8 cellular contexts compared by ENCODE assay signal in the genomic region with DNA sequence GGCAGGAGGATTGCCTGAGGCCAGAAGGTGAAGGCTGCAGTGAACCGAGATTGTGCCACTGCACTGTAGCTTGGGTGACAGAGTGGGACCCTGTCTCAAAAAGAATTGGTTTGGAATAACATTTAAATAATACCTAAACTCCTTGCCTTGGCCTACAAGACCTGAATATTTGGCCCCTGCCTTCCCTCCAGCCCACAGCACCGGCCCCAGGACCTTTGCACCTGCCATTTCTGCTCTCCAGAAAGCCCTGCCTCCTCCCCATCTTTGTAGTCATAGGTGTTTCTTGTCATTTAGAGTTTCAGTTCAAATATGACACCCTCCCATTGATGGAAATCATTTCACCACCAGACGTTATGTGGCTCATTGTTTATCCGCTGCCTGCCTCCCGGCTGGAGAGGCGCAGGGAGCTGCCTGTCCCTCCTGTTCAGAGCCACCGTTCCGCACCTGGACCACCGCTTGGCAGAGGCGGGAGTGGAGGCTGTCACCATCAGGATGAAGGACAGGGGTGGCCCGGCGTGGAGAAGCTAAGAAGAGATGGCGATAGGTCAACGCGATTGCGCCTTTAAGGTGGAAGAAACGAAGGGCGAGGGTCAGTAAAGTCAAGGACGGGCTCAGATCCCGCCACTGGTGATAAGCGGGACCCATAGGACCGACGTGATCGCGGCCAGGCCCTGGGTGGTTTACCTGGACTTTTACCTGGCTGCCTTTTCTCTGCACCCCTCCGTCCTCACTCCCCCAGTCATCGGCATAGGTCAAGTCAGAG. TPM values are rescaled to one million over a fixed set of nuclear protein-coding genes. Genes with fewer than 3 reads are reported as not detected.
DNase-seq lines count a peak whose midpoint lies in the region; ATAC-seq and TF ChIP-seq lines count a peak whose summit lies in the region.

No MANE protein-coding gene starts in this region.

- no peak for TF ChIP-seq EP300 in stomach (IDR thresholded peaks at IDR 0.05)

- H3K4me1 ChIP-seq in iPS-15b (ENCODE audit: control insufficient read depth, insufficient read depth, low read length) (peaks cover 13% of the 10 kb centered on the region), stomach (peaks cover 52 to 71% (median 61%) of the 10 kb centered on the region in 4 donors)

- H3K36me3 ChIP-seq in iPS-15b (ENCODE audit: control insufficient read depth, insufficient read depth, low read length) (no peaks in the 10 kb centered on the region), stomach (no peaks in the 10 kb centered on the region)

- H3K9me3 ChIP-seq in iPS-15b (ENCODE audit: control insufficient read depth, insufficient read depth, low read length) (no peaks in the 10 kb centered on the region), stomach (no peaks in the 10 kb centered on the region)

- DNase-seq in T-helper 1 cell (no peak), stomach (no peak), NCI-H748 (lab: John Stamatoyannopoulos, UW; ENCODE audit: unreplicated experiment) (no peak), A172 (ENCODE audit: low spot score) (no peak)
- no peak for DNase-seq in activated T-helper 1 cell treated with anti-CD3 and anti-CD28 coated beads, Interleukin-12 subunit alpha, Interleukin-12 subunit beta, Interleukin-2, Interleukin-4 antibody, amounts not matched to agents 30 ng/mL and 10 ng/mL and 1 ng/mL, durations not matched to agents 14 hours and 24 hours and 36 hours (ENCODE audit: low spot score)

- peaks cover 3% of the 10 kb centered on the region for H3K36me3 Mint-ChIP-seq in T-helper 1 cell treated with Interleukin-12 subunit alpha and Interleukin-12 subunit beta and Interleukin-4 antibody, amounts not matched to agents 30 μg/mL and 1 μg/mL, for 36 hours (ENCODE audit: low read depth)
- peaks cover 7% of the 10 kb centered on the region for H3K36me3 Mint-ChIP-seq in activated T-helper 1 cell treated with anti-CD3 and anti-CD28 coated beads, Interleukin-12 subunit alpha, Interleukin-12 subunit beta, Interleukin-2, Interleukin-4 antibody, amounts not matched to agents 30 ng/mL and 10 ng/mL and 1 ng/mL, durations not matched to agents 14 hours and 24 hours and 36 hours (ENCODE audit: low read depth)

- H3K27ac ChIP-seq in stomach: peak overlapping the region; percentile 68 to 93 (median 90)

- H3K4me3 Mint-ChIP-seq in T-helper 1 cell treated with Interleukin-12 subunit alpha and Interleukin-12 subunit beta and Interleukin-4 antibody, amounts not matched to agents 30 μg/mL and 1 μg/mL, for 36 hours: peak overlapping the region; percentile 67
- peak overlapping the region; percentile 77 for H3K4me3 Mint-ChIP-seq in activated T-helper 1 cell treated with anti-CD3 and anti-CD28 coated beads, Interleukin-12 subunit alpha, Interleukin-12 subunit beta, Interleukin-2, Interleukin-4 antibody, amounts not matched to agents 30 ng/mL and 10 ng/mL and 1 ng/mL, durations not matched to agents 14 hours and 24 hours and 36 hours

- no peak overlapping the region for H3K9ac ChIP-seq in iPS-15b (ENCODE audit: low read depth, low read length)

- H3K27me3 Mint-ChIP-seq in T-helper 1 cell treated with Interleukin-12 subunit alpha and Interleukin-12 subunit beta and Interleukin-4 antibody, amounts not matched to agents 30 μg/mL and 1 μg/mL, for 36 hours (ENCODE audit: low read depth): no peaks in the 10 kb centered on the region
- H3K27me3 Mint-ChIP-seq in activated T-helper 1 cell treated with anti-CD3 and anti-CD28 coated beads, Interleukin-12 subunit alpha, Interleukin-12 subunit beta, Interleukin-2, Interleukin-4 antibody, amounts not matched to agents 30 ng/mL and 10 ng/mL and 1 ng/mL, durations not matched to agents 14 hours and 24 hours and 36 hours (ENCODE audit: insufficient read depth): no peaks in the 10 kb centered on the region

- H3K4me1 Mint-ChIP-seq in T-helper 1 cell treated with Interleukin-12 subunit alpha and Interleukin-12 subunit beta and Interleukin-4 antibody, amounts not matched to agents 30 μg/mL and 1 μg/mL, for 36 hours (ENCODE audit: low read depth): peaks cover 60% of the 10 kb centered on the region
- peaks cover 72% of the 10 kb centered on the region for H3K4me1 Mint-ChIP-seq in activated T-helper 1 cell treated with anti-CD3 and anti-CD28 coated beads, Interleukin-12 subunit alpha, Interleukin-12 subunit beta, Interleukin-2, Interleukin-4 antibody, amounts not matched to agents 30 ng/mL and 10 ng/mL and 1 ng/mL, durations not matched to agents 14 hours and 24 hours and 36 hours (ENCODE audit: low read depth)

- intact Hi-C loops in activated T-helper 1 cell treated with anti-CD3 and anti-CD28 coated beads, Interleukin-12 subunit alpha, Interleukin-12 subunit beta, Interleukin-2, Interleukin-4 antibody, amounts not matched to agents 30 ng/mL and 10 ng/mL and 1 ng/mL, durations not matched to agents 14 hours and 24 hours and 36 hours (cut with micrococcal nuclease): loop anchor here (1.0 to 10.0 kb wide), 7 partner anchors 9 to 971 kb away; partner anchors contain the start of genes SLC66A3 and TRIB2
- intact Hi-C loops in stomach (cut with DNase I; ENCODE audit: low total_unique reads): no loop called here

- 52 to 58% (median 55%) methylated on average over 27 of the region's 27 CpGs for WGBS in stomach, 5 donors

- peak overlapping the region; percentile 35 for H3K4me3 ChIP-seq in iPS-15b (ENCODE audit: low read depth, low read length)
- H3K4me3 ChIP-seq in stomach: peak overlapping the region; percentile 70 to 86 (median 80)

- H3K27ac Mint-ChIP-seq in T-helper 1 cell treated with Interleukin-12 subunit alpha and Interleukin-12 subunit beta and Interleukin-4 antibody, amounts not matched to agents 30 μg/mL and 1 μg/mL, for 36 hours: peak overlapping the region; percentile 69
- H3K27ac Mint-ChIP-seq in activated T-helper 1 cell treated with anti-CD3 and anti-CD28 coated beads, Interleukin-12 subunit alpha, Interleukin-12 subunit beta, Interleukin-2, Interleukin-4 antibody, amounts not matched to agents 30 ng/mL and 10 ng/mL and 1 ng/mL, durations not matched to agents 14 hours and 24 hours and 36 hours: peak overlapping the region; percentile 84

- no peak for TF ChIP-seq CTCF in stomach (IDR thresholded peaks at IDR 0.05)

- peaks cover 2% of the 10 kb centered on the region for H3K27me3 ChIP-seq in iPS-15b (ENCODE audit: control insufficient read depth, insufficient read depth, low read length)
- no peaks in the 10 kb centered on the region for H3K27me3 ChIP-seq in stomach

- no peaks in the 10 kb centered on the region for H3K9me3 Mint-ChIP-seq in T-helper 1 cell treated with Interleukin-12 subunit alpha and Interleukin-12 subunit beta and Interleukin-4 antibody, amounts not matched to agents 30 μg/mL and 1 μg/mL, for 36 hours
- no peaks in the 10 kb centered on the region for H3K9me3 Mint-ChIP-seq in activated T-helper 1 cell treated with anti-CD3 and anti-CD28 coated beads, Interleukin-12 subunit alpha, Interleukin-12 subunit beta, Interleukin-2, Interleukin-4 antibody, amounts not matched to agents 30 ng/mL and 10 ng/mL and 1 ng/mL, durations not matched to agents 14 hours and 24 hours and 36 hours

- TF ChIP-seq POLR2A in stomach (IDR thresholded peaks at IDR 0.05): no peak

- ATAC-seq in HG02870 (IDR thresholded peaks at IDR 0.05; ENCODE audit: unreplicated experiment): no peak

RNA-seq across cellular contexts. Expression of gene LPIN1, which starts 0.6 kb away (rescaled TPM):
- 46.0 and 49.5 TPM in 2 replicates for total RNA-seq in activated T-helper 1 cell treated with anti-CD3 and anti-CD28 coated beads, Interleukin-12 subunit alpha, Interleukin-12 subunit beta, Interleukin-2, Interleukin-4 antibody, amounts not matched to agents 30 ng/mL and 10 ng/mL and 1 ng/mL, durations not matched to agents 14 hours and 24 hours and 36 hours
- total RNA-seq in stomach: 100 to 1,000 TPM in 1 of 5 donors, 10 to 100 TPM in 4; 11.0 to 152 (median 25.0) TPM
- 10 to 100 TPM in 2 of 3 donors, 1 to 10 TPM in 1; 7.3 to 19.3 (median 15.1) TPM for polyA plus RNA-seq in stomach
- total RNA-seq in A172 (2014; rRNA removed; shearing (Covaris generic)): 25.8 and 34.4 TPM in 2 replicates
